Comparison of ENCODE assay signal across 8 cellular contexts in the genomic region with DNA sequence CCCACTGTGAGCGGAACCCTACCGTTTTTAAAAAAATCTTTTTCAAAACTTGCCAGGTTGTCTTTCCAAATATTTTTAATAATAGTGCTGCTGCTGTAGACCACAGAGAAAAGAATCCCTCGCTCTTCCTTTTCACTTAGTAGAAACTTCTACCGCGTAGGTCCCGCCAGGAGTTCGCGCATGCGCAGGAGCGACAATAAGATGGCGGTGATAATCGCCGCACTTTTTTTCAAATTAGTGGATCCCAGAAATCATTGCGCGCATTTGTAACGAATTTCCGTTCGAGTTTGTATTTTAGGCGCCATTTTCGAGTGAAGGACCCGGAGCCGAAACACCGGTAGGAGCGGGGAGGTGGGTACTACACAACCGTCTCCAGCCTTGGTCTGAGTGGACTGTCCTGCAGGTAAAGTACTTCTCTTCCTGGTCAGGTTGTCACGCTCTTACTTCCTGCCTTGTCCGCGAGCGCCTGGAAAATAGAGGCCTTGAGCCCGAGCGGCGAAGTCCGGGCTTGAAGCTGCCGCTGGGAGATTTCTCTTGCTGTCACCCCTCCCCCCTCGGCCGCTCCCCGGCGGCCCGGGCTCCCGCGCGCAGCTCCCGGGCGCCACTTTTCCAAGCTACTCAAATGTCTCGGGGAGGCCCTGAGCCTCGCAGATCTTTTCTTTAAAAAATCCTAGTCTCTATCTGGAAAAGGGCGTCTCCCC. TPM values are rescaled to one million over a fixed set of nuclear protein-coding genes. Genes with fewer than 3 reads are reported as not detected.
DNase-seq lines count a peak whose midpoint lies in the region; ATAC-seq and TF ChIP-seq lines count a peak whose summit lies in the region.

SMC4 (plus strand) TSS at position 304 of the 701 bp plus-strand sequence. CDS start 1,177 bp downstream, outside the sequence.

- TF ChIP-seq CTCF in GM10266 (IDR thresholded peaks at IDR 0.05; ENCODE audit: control insufficient read depth, insufficient read depth, low read depth, missing control alignments) (no peak), omental fat pad (IDR thresholded peaks at IDR 0.05) (no peak), thoracic aorta (IDR thresholded peaks at IDR 0.05) (no peak)

- DNase-seq in GM10266 (ENCODE audit: extremely low spot score) (peak; percentile 89), NCI-H1105 (lab: John Stamatoyannopoulos, UW) (peak; percentile 98), SKM-1 (lab: John Stamatoyannopoulos, UW; ENCODE audit: unreplicated experiment) (peak; percentile 94), glomerular visceral epithelial cell (ENCODE audit: extremely low spot score) (peak; percentile 90), omental fat pad (ENCODE audit: low spot score) (peak; percentile 60), thoracic aorta (ENCODE audit: low spot score) (peak; percentile 64)

- H3K27ac ChIP-seq in thoracic aorta = peak within 1 kb of the TSS; percentile 85 to 93

- no peaks in the 10 kb centered on the region for H3K9me3 Mint-ChIP-seq in activated naive CD4-positive, alpha-beta T cell treated with anti-CD3 and anti-CD28 coated beads, Interleukin-2, amount 50 U/mL, for 24 hours

- H3K4me1 Mint-ChIP-seq in activated naive CD4-positive, alpha-beta T cell treated with anti-CD3 and anti-CD28 coated beads, Interleukin-2, amount 50 U/mL, for 24 hours = peaks cover 52% of the 10 kb centered on the region

- peaks cover 11% of the 10 kb centered on the region for H3K27me3 Mint-ChIP-seq in activated naive CD4-positive, alpha-beta T cell treated with anti-CD3 and anti-CD28 coated beads, Interleukin-2, amount 50 U/mL, for 24 hours

- no peaks in the 10 kb centered on the region for H3K9me3 ChIP-seq in thoracic aorta

- H3K36me3 Mint-ChIP-seq in activated naive CD4-positive, alpha-beta T cell treated with anti-CD3 and anti-CD28 coated beads, Interleukin-2, amount 50 U/mL, for 24 hours = peaks cover 14% of the 10 kb centered on the region

- peak within 1 kb of the TSS; percentile 86 for H3K4me3 ChIP-seq in thoracic aorta

- H3K4me1 ChIP-seq in thoracic aorta (ENCODE audit: control insufficient read depth in 1 of 2, low read depth in 2 of 2) = peaks cover 0 to 18% of the 10 kb centered on the region in 2 donors

- peak within 1 kb of the TSS; percentile 98 for H3K4me3 Mint-ChIP-seq in activated naive CD4-positive, alpha-beta T cell treated with anti-CD3 and anti-CD28 coated beads, Interleukin-2, amount 50 U/mL, for 24 hours

- peak within 1 kb of the TSS; percentile 100 for H3K27ac Mint-ChIP-seq in activated naive CD4-positive, alpha-beta T cell treated with anti-CD3 and anti-CD28 coated beads, Interleukin-2, amount 50 U/mL, for 24 hours

- H3K27me3 ChIP-seq in thoracic aorta (replicated peaks; ENCODE audit: insufficient read depth) = no peaks in the 10 kb centered on the region

- ATAC-seq in HG02642 (IDR thresholded peaks at IDR 0.05; ENCODE audit: poor library complexity, unreplicated experiment) (peak; percentile 56), omental fat pad (ENCODE audit: low FRiP score) (peak; percentile 71), thoracic aorta (ENCODE audit: insufficient number of reproducible peaks, low FRiP score, low read depth) (peak; percentile 80)

- H3K36me3 ChIP-seq in thoracic aorta = no peaks in the 10 kb centered on the region

RNA-seq across cellular contexts. Expression of gene SMC4, which starts in this region (rescaled TPM):
- total RNA-seq in omental fat pad (10 to 100 TPM; 12.7 to 33.1 (median 16.7) TPM), thoracic aorta (10 to 100 TPM; 70.2 to 97.2 TPM)

Comparison
In these comparisons a context has a peak if more than half of its experiments do, and no peak if none do; other contexts are left out.
1. Peak in every context shown above with its lines: DNase-seq, ATAC-seq, H3K4me3 ChIP-seq and H3K27ac ChIP-seq.